In genomic region chr6:135869857-135870256, GRCh38 we compare ENCODE assay signal across 26 cellular contexts. TPM values are rescaled to one million over a fixed set of nuclear protein-coding genes. Genes with fewer than 3 reads are reported as not detected.
A peak's percentile ranks its signal among the peaks of the same experiment; 100 is the strongest.
DNase-seq lines count a peak whose midpoint lies in the region; ATAC-seq and TF ChIP-seq lines count a peak whose summit lies in the region.
"Had no signal": no experiment of that assay in that cellular context is flagged by ENCODE, and none has a peak within 500 bp of the region (broad histone marks: within the 10 kb centered on the region; RNA-seq: fewer than 3 reads in every experiment).

No MANE protein-coding gene starts in this region.

- H3K36me3 Mint-ChIP-seq in activated CD8-positive, alpha-beta T cell treated with anti-CD3 and anti-CD28 coated beads for 36 hours (ENCODE audit: low read depth): peaks cover 4% of the 10 kb centered on the region
- H3K36me3 Mint-ChIP-seq in activated CD8-positive, alpha-beta T cell treated with anti-CD3 and anti-CD28 coated beads, Interleukin-2, amount 10 ng/mL, durations not matched to agents 7 days and 5 days (ENCODE audit: low read depth): peaks cover 4% of the 10 kb centered on the region
- peaks cover 61% of the 10 kb centered on the region for H3K36me3 Mint-ChIP-seq in activated T-helper 2 cell treated with anti-CD3 and anti-CD28 coated beads, Interferon-gamma antibody, Interleukin-2, Interleukin-4, amounts not matched to agents 10 μg/mL and 5 μg/mL and 100 μg/mL, durations not matched to agents 14 hours and 24 hours and 36 hours (ENCODE audit: low read depth)
- peaks cover 0 to 32% (median 6%) of the 10 kb centered on the region in 5 donors for H3K36me3 Mint-ChIP-seq in naive thymus-derived CD4-positive, alpha-beta T cell
- H3K36me3 Mint-ChIP-seq: brain, natural killer cell had no signal

- no peaks in the 10 kb centered on the region for H3K4me1 ChIP-seq in naive thymus-derived CD4-positive, alpha-beta T cell (ENCODE audit: control insufficient read depth in 2 of 2, insufficient read depth in 2 of 2, low read length in 2 of 2)
- H3K4me1 ChIP-seq: BE2C had no signal

- peak; percentile 68 for ATAC-seq in activated CD8-positive, alpha-beta T cell treated with anti-CD3 and anti-CD28 coated beads for 36 hours
- no peak for ATAC-seq in activated CD8-positive, alpha-beta T cell treated with anti-CD3 and anti-CD28 coated beads, Interleukin-2, amount 10 ng/mL, durations not matched to agents 7 days and 5 days
- no peak for ATAC-seq in naive thymus-derived CD4-positive, alpha-beta T cell
- no peak for ATAC-seq in GM19035 (IDR thresholded peaks at IDR 0.05; ENCODE audit: unreplicated experiment)
- ATAC-seq: GM12878, natural killer cell had no signal

- no peak overlapping the region for H3K27ac ChIP-seq in naive thymus-derived CD4-positive, alpha-beta T cell (ENCODE audit: low read depth, low read length)
- H3K27ac ChIP-seq: hepatocyte, ovary, thyroid gland had no signal

- no peak overlapping the region for H3K4me3 ChIP-seq in naive thymus-derived CD4-positive, alpha-beta T cell (ENCODE audit: low read length)
- H3K4me3 ChIP-seq: GM12878, hepatocyte, ovary, thyroid gland had no signal

- peaks cover 16% of the 10 kb centered on the region for H3K4me1 Mint-ChIP-seq in activated CD8-positive, alpha-beta T cell treated with anti-CD3 and anti-CD28 coated beads for 36 hours (ENCODE audit: low read depth)
- H3K4me1 Mint-ChIP-seq in activated CD8-positive, alpha-beta T cell treated with anti-CD3 and anti-CD28 coated beads, Interleukin-2, amount 10 ng/mL, durations not matched to agents 7 days and 5 days (ENCODE audit: low read depth): no peaks in the 10 kb centered on the region
- H3K4me1 Mint-ChIP-seq in activated T-helper 2 cell treated with anti-CD3 and anti-CD28 coated beads, Interferon-gamma antibody, Interleukin-2, Interleukin-4, amounts not matched to agents 10 μg/mL and 5 μg/mL and 100 μg/mL, durations not matched to agents 14 hours and 24 hours and 36 hours (ENCODE audit: low read depth): peaks cover 48% of the 10 kb centered on the region
- peaks cover 2 to 29% (median 21%) of the 10 kb centered on the region in 7 donors for H3K4me1 Mint-ChIP-seq in naive thymus-derived CD4-positive, alpha-beta T cell
- H3K4me1 Mint-ChIP-seq: H9, natural killer cell had no signal

- no peaks in the 10 kb centered on the region for H3K36me3 ChIP-seq in naive thymus-derived CD4-positive, alpha-beta T cell (ENCODE audit: control insufficient read depth in 2 of 3, insufficient read depth in 3 of 3, low read length in 3 of 3)
- H3K36me3 ChIP-seq: BE2C, ovary, thyroid gland had no signal

- POLR2A ChIA-PET in activated CD8-positive, alpha-beta T cell treated with anti-CD3 and anti-CD28 coated beads for 36 hours (lab: Charles Lee): no interaction called here
- POLR2A ChIA-PET in activated CD8-positive, alpha-beta T cell treated with anti-CD3 and anti-CD28 coated beads, Interleukin-2, amount 10 ng/mL, durations not matched to agents 7 days and 5 days (lab: Charles Lee): no interaction called here
- POLR2A ChIA-PET in naive thymus-derived CD4-positive, alpha-beta T cell (lab: Charles Lee): interaction anchor here (1.4 kb wide), 2 partner anchors 14 to 17 kb away, joined by 3 read pairs; no protein-coding TSS in a partner anchor

- no peaks in the 10 kb centered on the region for H3K27me3 Mint-ChIP-seq in activated CD8-positive, alpha-beta T cell treated with anti-CD3 and anti-CD28 coated beads for 36 hours
- peaks cover 2% of the 10 kb centered on the region for H3K27me3 Mint-ChIP-seq in activated CD8-positive, alpha-beta T cell treated with anti-CD3 and anti-CD28 coated beads, Interleukin-2, amount 10 ng/mL, durations not matched to agents 7 days and 5 days (ENCODE audit: low read depth)
- no peaks in the 10 kb centered on the region for H3K27me3 Mint-ChIP-seq in activated T-helper 2 cell treated with anti-CD3 and anti-CD28 coated beads, Interferon-gamma antibody, Interleukin-2, Interleukin-4, amounts not matched to agents 10 μg/mL and 5 μg/mL and 100 μg/mL, durations not matched to agents 14 hours and 24 hours and 36 hours (ENCODE audit: low read depth)
- H3K27me3 Mint-ChIP-seq in naive thymus-derived CD4-positive, alpha-beta T cell: no peaks in the 10 kb centered on the region
- H3K27me3 Mint-ChIP-seq: brain had no signal

- H3K9me3 Mint-ChIP-seq in activated CD8-positive, alpha-beta T cell treated with anti-CD3 and anti-CD28 coated beads for 36 hours: peaks cover 5% of the 10 kb centered on the region
- peaks cover 5% of the 10 kb centered on the region for H3K9me3 Mint-ChIP-seq in activated CD8-positive, alpha-beta T cell treated with anti-CD3 and anti-CD28 coated beads, Interleukin-2, amount 10 ng/mL, durations not matched to agents 7 days and 5 days (ENCODE audit: insufficient read depth)
- H3K9me3 Mint-ChIP-seq in activated T-helper 2 cell treated with anti-CD3 and anti-CD28 coated beads, Interferon-gamma antibody, Interleukin-2, Interleukin-4, amounts not matched to agents 10 μg/mL and 5 μg/mL and 100 μg/mL, durations not matched to agents 14 hours and 24 hours and 36 hours: peaks cover 7% of the 10 kb centered on the region
- peaks cover 0 to 6% (median 4%) of the 10 kb centered on the region in 11 donors for H3K9me3 Mint-ChIP-seq in naive thymus-derived CD4-positive, alpha-beta T cell
- H3K9me3 Mint-ChIP-seq: natural killer cell had no signal

- CTCF ChIA-PET in activated CD8-positive, alpha-beta T cell treated with anti-CD3 and anti-CD28 coated beads for 36 hours (lab: Charles Lee): no interaction called here
- CTCF ChIA-PET in activated CD8-positive, alpha-beta T cell treated with anti-CD3 and anti-CD28 coated beads, Interleukin-2, amount 10 ng/mL, durations not matched to agents 7 days and 5 days (lab: Charles Lee): interaction anchor here (0.7 to 0.8 kb wide), 2 partner anchors 16 to 40 kb away, joined by 3 to 4 read pairs; no protein-coding TSS in a partner anchor
- CTCF ChIA-PET in naive thymus-derived CD4-positive, alpha-beta T cell (lab: Charles Lee): no interaction called here

- H3K27me3 ChIP-seq in naive thymus-derived CD4-positive, alpha-beta T cell (ENCODE audit: control insufficient read depth in 2 of 2, insufficient read depth in 2 of 2, low read length in 2 of 2): no peaks in the 10 kb centered on the region
- H3K27me3 ChIP-seq: BE2C, hepatocyte, ovary, thyroid gland had no signal

- no peak overlapping the region for H3K27ac Mint-ChIP-seq in activated CD8-positive, alpha-beta T cell treated with anti-CD3 and anti-CD28 coated beads for 36 hours
- no peak overlapping the region for H3K27ac Mint-ChIP-seq in activated CD8-positive, alpha-beta T cell treated with anti-CD3 and anti-CD28 coated beads, Interleukin-2, amount 10 ng/mL, durations not matched to agents 7 days and 5 days
- H3K27ac Mint-ChIP-seq in activated T-helper 2 cell treated with anti-CD3 and anti-CD28 coated beads, Interferon-gamma antibody, Interleukin-2, Interleukin-4, amounts not matched to agents 10 μg/mL and 5 μg/mL and 100 μg/mL, durations not matched to agents 14 hours and 24 hours and 36 hours: peak overlapping the region; percentile 62
- peak overlapping the region in 7 of 9 donors; percentile 0 to 57 (median 9) for H3K27ac Mint-ChIP-seq in naive thymus-derived CD4-positive, alpha-beta T cell
- H3K27ac Mint-ChIP-seq: brain, H9, natural killer cell had no signal

- intact Hi-C loops in activated CD8-positive, alpha-beta T cell treated with anti-CD3 and anti-CD28 coated beads for 36 hours (cut with micrococcal nuclease): no loop called here
- intact Hi-C loops in activated T-helper 2 cell treated with anti-CD3 and anti-CD28 coated beads, Interferon-gamma antibody, Interleukin-2, Interleukin-4, amounts not matched to agents 10 μg/mL and 5 μg/mL and 100 μg/mL, durations not matched to agents 14 hours and 24 hours and 36 hours (cut with micrococcal nuclease): loop anchor here (2.0 kb wide), 1 partner anchor 15 kb away; no protein-coding TSS in a partner anchor
- intact Hi-C loops in naive thymus-derived CD4-positive, alpha-beta T cell (cut with micrococcal nuclease): loop anchor here (2.0 to 5.0 kb wide), 3 partner anchors 17 to 42 kb away; no protein-coding TSS in a partner anchor

- no peak for TF ChIP-seq CTCF in activated CD8-positive, alpha-beta T cell treated with anti-CD3 and anti-CD28 coated beads for 36 hours (IDR thresholded peaks at IDR 0.05)

- DNase-seq in activated CD8-positive, alpha-beta T cell treated with anti-CD3 and anti-CD28 coated beads for 36 hours: peak; percentile 20
- no peak for DNase-seq in activated CD8-positive, alpha-beta T cell treated with anti-CD3 and anti-CD28 coated beads, Interleukin-2, amount 10 ng/mL, durations not matched to agents 7 days and 5 days
- DNase-seq in ELR (ENCODE audit: low read depth) (peak; percentile 21), DMS79 (lab: John Stamatoyannopoulos, UW) (no peak), SKM-1 treated with dmso at 0.1 percent for 144 hours (lab: John Stamatoyannopoulos, UW; ENCODE audit: unreplicated experiment) (no peak)
- no peak for DNase-seq in activated T-helper 2 cell treated with anti-CD3 and anti-CD28 coated beads, Interferon-gamma antibody, Interleukin-2, Interleukin-4, amounts not matched to agents 10 μg/mL and 5 μg/mL and 100 μg/mL, durations not matched to agents 14 hours and 24 hours and 36 hours (ENCODE audit: low spot score)
- DNase-seq in naive thymus-derived CD4-positive, alpha-beta T cell: no peak
- DNase-seq: activated CD4-positive, CD25-positive, alpha-beta regulatory T cell; BE2C; COR-L47; DND-41; effector CD4-positive, alpha-beta T cell; H9; natural killer cell; NCI-H1048; NCI-H2029 treated with DMSO at 0.1 percent for 48 hours; NCI-H345; NCI-H774; ovary; stimulated activated CD4-positive, alpha-beta T cell treated with anti-CD3 and anti-CD28 coated beads, Interleukin-4, amount 100 ng/mL, for 4 hours; stimulated activated naive CD4-positive, alpha-beta T cell treated with Interleukin-2 at 50 U/mL for 16 hours; thyroid gland had no signal

- no peak overlapping the region for H3K4me3 Mint-ChIP-seq in activated CD8-positive, alpha-beta T cell treated with anti-CD3 and anti-CD28 coated beads for 36 hours
- H3K4me3 Mint-ChIP-seq in activated CD8-positive, alpha-beta T cell treated with anti-CD3 and anti-CD28 coated beads, Interleukin-2, amount 10 ng/mL, durations not matched to agents 7 days and 5 days: no peak overlapping the region
- H3K4me3 Mint-ChIP-seq in activated T-helper 2 cell treated with anti-CD3 and anti-CD28 coated beads, Interferon-gamma antibody, Interleukin-2, Interleukin-4, amounts not matched to agents 10 μg/mL and 5 μg/mL and 100 μg/mL, durations not matched to agents 14 hours and 24 hours and 36 hours (ENCODE audit: low read depth): no peak overlapping the region
- no peak overlapping the region for H3K4me3 Mint-ChIP-seq in naive thymus-derived CD4-positive, alpha-beta T cell
- H3K4me3 Mint-ChIP-seq: brain, H9, natural killer cell had no signal

- no peaks in the 10 kb centered on the region for H3K9me3 ChIP-seq in naive thymus-derived CD4-positive, alpha-beta T cell (ENCODE audit: control insufficient read depth in 2 of 3, low read length in 3 of 3)
- H3K9me3 ChIP-seq: BE2C, ovary, thyroid gland had no signal

RNA-seq across cellular contexts. Expression of gene PDE7B, which starts 18.4 kb away (rescaled TPM):
- total RNA-seq in activated CD8-positive, alpha-beta T cell treated with anti-CD3 and anti-CD28 coated beads for 36 hours: under 1 TPM; 0.58 to 0.68 TPM
- under 1 TPM; 0.29 to 0.34 TPM for total RNA-seq in activated CD8-positive, alpha-beta T cell treated with anti-CD3 and anti-CD28 coated beads, Interleukin-2, amount 10 ng/mL, durations not matched to agents 7 days and 5 days
- 27.6 and 28.8 TPM in 2 replicates for total RNA-seq in activated T-helper 2 cell treated with anti-CD3 and anti-CD28 coated beads, Interferon-gamma antibody, Interleukin-2, Interleukin-4, amounts not matched to agents 10 μg/mL and 5 μg/mL and 100 μg/mL, durations not matched to agents 14 hours and 24 hours and 36 hours
- total RNA-seq in naive thymus-derived CD4-positive, alpha-beta T cell: 10 to 100 TPM in 1 of 5 experiments, 1 to 10 TPM in 2, under 1 TPM in 2; 0.37 to 18.7 (median 1.7) TPM
- polyA plus RNA-seq in naive thymus-derived CD4-positive, alpha-beta T cell: under 1 TPM; 0.75 to 0.83 TPM
- total RNA-seq: GM12878, H9 had no signal
- polyA plus RNA-seq: GM12878 had no signal

Comparison
In these comparisons a context has a peak if more than half of its experiments do, and no peak if none do; other contexts are left out.
1. DNase-seq: peak in activated CD8-positive, alpha-beta T cell treated with anti-CD3 and anti-CD28 coated beads for 36 hours (single experiment) and ELR (single experiment); none in activated CD8-positive, alpha-beta T cell treated with anti-CD3 and anti-CD28 coated beads, Interleukin-2, amount 10 ng/mL, durations not matched to agents 7 days and 5 days (single experiment), activated T-helper 2 cell treated with anti-CD3 and anti-CD28 coated beads, Interferon-gamma antibody, Interleukin-2, Interleukin-4, amounts not matched to agents 10 μg/mL and 5 μg/mL and 100 μg/mL, durations not matched to agents 14 hours and 24 hours and 36 hours (single experiment), naive thymus-derived CD4-positive, alpha-beta T cell (0 of 9), DMS79 (single experiment) and SKM-1 treated with dmso at 0.1 percent for 144 hours (single experiment).
2. H3K27ac Mint-ChIP-seq: peak in activated T-helper 2 cell treated with anti-CD3 and anti-CD28 coated beads, Interferon-gamma antibody, Interleukin-2, Interleukin-4, amounts not matched to agents 10 μg/mL and 5 μg/mL and 100 μg/mL, durations not matched to agents 14 hours and 24 hours and 36 hours (single experiment) and naive thymus-derived CD4-positive, alpha-beta T cell (7 of 9); none in activated CD8-positive, alpha-beta T cell treated with anti-CD3 and anti-CD28 coated beads for 36 hours (single experiment) and activated CD8-positive, alpha-beta T cell treated with anti-CD3 and anti-CD28 coated beads, Interleukin-2, amount 10 ng/mL, durations not matched to agents 7 days and 5 days (single experiment).